ENCODE assay signal across 17 cellular contexts in the genomic region with DNA sequence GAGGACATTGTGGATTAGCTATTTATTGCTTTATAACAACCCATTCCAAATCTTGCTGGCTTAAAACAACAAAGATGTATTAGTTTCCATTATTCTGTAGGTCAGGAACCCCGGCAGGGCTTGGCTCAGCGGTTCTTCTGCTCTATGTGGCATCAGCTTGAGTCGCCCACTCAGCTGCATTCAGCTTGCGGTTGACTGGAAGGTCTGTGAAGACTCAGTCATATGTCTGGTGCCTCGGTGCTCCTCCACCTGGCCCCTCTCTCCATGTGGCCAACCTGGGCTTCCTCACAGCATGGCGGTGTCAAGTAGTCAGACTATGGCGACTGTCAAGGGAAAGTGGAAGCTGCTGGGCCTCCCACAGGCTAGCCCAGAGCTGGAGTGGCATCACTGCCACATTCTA.
"Had no signal": no experiment of that assay in that cellular context is flagged by ENCODE, and none has a peak within 500 bp of the region (broad histone marks: within the 10 kb centered on the region; RNA-seq: fewer than 3 reads in every experiment).

No MANE protein-coding gene starts in this region.

- H3K27me3 ChIP-seq: left lung, pancreas, testis, vagina had no signal

- H3K4me1 ChIP-seq: pancreas had no signal

- H3K27ac ChIP-seq: left lung, pancreas, testis, vagina had no signal

- H3K36me3 Mint-ChIP-seq: natural killer cell treated with Interleukin-12 subunit alpha and Interleukin-12 subunit beta and Interleukin-15 and Interleukin-18, amount 100 ng/mL, for 72 hours had no signal

- H3K4me3 ChIP-seq: left lung, pancreas, testis, vagina had no signal

- H3K36me3 ChIP-seq: pancreas, vagina had no signal

- DNase-seq: activated CD4-positive, alpha-beta T cell treated with anti-CD3 and anti-CD28 coated beads for 1 hour; activated CD4-positive, alpha-beta T cell treated with anti-CD3 and anti-CD28 coated beads, Interleukin-2, amount 50 U/mL, for 1 hour; activated CD8-positive, alpha-beta T cell treated with anti-CD3 and anti-CD28 coated beads, Interleukin-2, amount 10 ng/mL, durations not matched to agents 7 days and 5 days; activated naive CD4-positive, alpha-beta T cell treated with anti-CD3 and anti-CD28 coated beads, Interleukin-2, amount 10 ng/mL, durations not matched to agents 7 days and 5 days; activated T-cell treated with anti-CD3 and anti-CD28 coated beads, Interleukin-2, amount 50 U/mL, for 48 hours; erythroblast; foreskin fibroblast; mammary epithelial cell; midbrain; pancreas; stimulated activated CD4-positive, alpha-beta T cell treated with anti-CD3 and anti-CD28 coated beads, Interleukin-2, amount 100 ng/mL, for 48 hours; stimulated activated naive CD4-positive, alpha-beta T cell; testis had no signal

- H3K4me3 Mint-ChIP-seq: activated CD8-positive, alpha-beta T cell treated with anti-CD3 and anti-CD28 coated beads, Interleukin-2, amount 10 ng/mL, durations not matched to agents 7 days and 5 days; activated naive CD4-positive, alpha-beta T cell treated with anti-CD3 and anti-CD28 coated beads, Interleukin-2, amount 10 ng/mL, durations not matched to agents 7 days and 5 days; natural killer cell treated with Interleukin-12 subunit alpha and Interleukin-12 subunit beta and Interleukin-15 and Interleukin-18, amount 100 ng/mL, for 72 hours; type B pancreatic cell had no signal

- H3K27ac Mint-ChIP-seq: activated CD8-positive, alpha-beta T cell treated with anti-CD3 and anti-CD28 coated beads, Interleukin-2, amount 10 ng/mL, durations not matched to agents 7 days and 5 days; activated naive CD4-positive, alpha-beta T cell treated with anti-CD3 and anti-CD28 coated beads, Interleukin-2, amount 10 ng/mL, durations not matched to agents 7 days and 5 days; type B pancreatic cell had no signal

- H3K9me3 ChIP-seq: left lung, pancreas, testis, vagina had no signal

- ATAC-seq: activated CD8-positive, alpha-beta T cell treated with anti-CD3 and anti-CD28 coated beads, Interleukin-2, amount 10 ng/mL, durations not matched to agents 7 days and 5 days; left lung; pancreas had no signal
